In genomic region chr20:23272176-23273029, GRCh38 we compare ENCODE assay signal across 17 cellular contexts.
A peak's percentile ranks its signal among the peaks of the same experiment; 100 is the strongest.
DNase-seq lines count a peak whose midpoint lies in the region; ATAC-seq and TF ChIP-seq lines count a peak whose summit lies in the region.
"Had no signal": no experiment of that assay in that cellular context is flagged by ENCODE, and none has a peak within 500 bp of the region (broad histone marks: within the 10 kb centered on the region; RNA-seq: fewer than 3 reads in every experiment).

No MANE protein-coding gene starts in this region.

- TF ChIP-seq CTCF in left lung (IDR thresholded peaks at IDR 0.05) (no peak), spleen (IDR thresholded peaks at IDR 0.05 in 8 of 11, conservative IDR thresholded peaks at IDR 0.05 in 3 of 11) (no peak)

- DNase-seq in cardiac septum (ENCODE audit: low spot score) (peak; percentile 58), left cardiac atrium (no peak), left lung (no peak), spleen (peak; percentile 36), NCI-H510A (lab: John Stamatoyannopoulos, UW) (no peak), NCI-H226 (no peak)
- no peak for DNase-seq in activated naive CD4-positive, alpha-beta T cell (lab: John Stamatoyannopoulos, UW)
- DNase-seq: 8988T; AML-193; Calu3; CD4-positive, CD25-positive, alpha-beta regulatory T cell; DMS 273 treated with DMSO at 0.1 percent for 48 hours; DMS79 had no signal

- H3K4me3 ChIP-seq in left lung (no peak overlapping the region), spleen (no peak overlapping the region)
- H3K4me3 ChIP-seq: BLaER1, GM12878 had no signal

- H3K27ac ChIP-seq in left lung (no peak overlapping the region), spleen (no peak overlapping the region)
- H3K27ac ChIP-seq: BLaER1, HL-60 had no signal

- ATAC-seq in left cardiac atrium (no peak), left lung (peak; percentile 67)
- ATAC-seq: GM12878, HCT116 had no signal

- H3K4me1 ChIP-seq in left lung = peaks cover 0 to 5% of the 10 kb centered on the region in 2 donors
- H3K4me1 ChIP-seq in spleen = no peaks in the 10 kb centered on the region
- H3K4me1 ChIP-seq: BLaER1 had no signal

- no peaks in the 10 kb centered on the region for H3K27me3 ChIP-seq in left lung
- H3K27me3 ChIP-seq in spleen (replicated peaks in 1 of 7) = no peaks in the 10 kb centered on the region
- H3K27me3 ChIP-seq: BLaER1 had no signal

- H3K36me3 ChIP-seq in left lung (no peaks in the 10 kb centered on the region), spleen (no peaks in the 10 kb centered on the region)
- H3K36me3 ChIP-seq: BLaER1 had no signal

- H3K9me3 ChIP-seq in left lung = peaks cover 0 to 5% of the 10 kb centered on the region in 2 donors
- H3K9me3 ChIP-seq in spleen = peaks cover 0 to 19% (median 10%) of the 10 kb centered on the region in 8 donors

- no peak for TF ChIP-seq POLR2A in spleen (IDR thresholded peaks at IDR 0.05)

- intact Hi-C loops in cardiac septum (cut with DNase I) = no loop called here
- intact Hi-C loops in left cardiac atrium (cut with DNase I) = no loop called here
- intact Hi-C loops in left lung (cut with DNase I) = no loop called here
- intact Hi-C loops in spleen (cut with DNase I; ENCODE audit: low total_unique reads) = no loop called here

- 70 to 92% (median 92%) methylated on average over 6 of the region's 6 CpGs for WGBS in spleen, 5 donors

Comparison
In these comparisons a context has a peak if more than half of its experiments do, and no peak if none do; other contexts are left out.
1. DNase-seq: peak in cardiac septum (single experiment) and spleen (single experiment); none in left cardiac atrium (single experiment), left lung (0 of 2), NCI-H510A (single experiment), activated naive CD4-positive, alpha-beta T cell (0 of 4) and NCI-H226 (single experiment).